1 cellular context compared by ENCODE assay signal in genomic region chr2:47653909-47654789, GRCh38.
TF ChIP-seq lines count a peak whose summit lies in the region.

No MANE protein-coding gene starts in this region.

TF ChIP-seq in HepG2, 621 proteins besides CTCF, POLR2A, EP300 and RAD21 (continued from another document):
- TF ChIP-seq SATB2 (CRISPR knock-in tag; IDR thresholded peaks at IDR 0.05) (no peak), HOXA3 (CRISPR knock-in tag; IDR thresholded peaks at IDR 0.05) (peak; percentile 16; the same call in 1 of the 2 replicates), FOXO4 (CRISPR knock-in tag; conservative IDR thresholded peaks at IDR 0.05) (no peak), NFE2 (CRISPR knock-in tag; IDR thresholded peaks at IDR 0.05) (peak; percentile 47; the same call in 1 of the 2 replicates), ZGPAT (CRISPR knock-in tag; IDR thresholded peaks at IDR 0.05) (no peak), ZNF572 (CRISPR knock-in tag; IDR thresholded peaks at IDR 0.05) (0 out of 2 replicates have a peak, but pooled peaks have one; percentile 56), ZNF773 (CRISPR knock-in tag; IDR thresholded peaks at IDR 0.05; ENCODE audit: borderline replicate concordance) (no peak), CAMTA2 (CRISPR knock-in tag; IDR thresholded peaks at IDR 0.05; ENCODE audit: borderline replicate concordance) (no peak), RXRA (CRISPR knock-in tag; IDR thresholded peaks at IDR 0.05) (0 out of 2 replicates have a peak, but pooled peaks have one; percentile 14), ATF3 (CRISPR knock-in tag; IDR thresholded peaks at IDR 0.05) (no peak), NR2C2 (CRISPR knock-in tag; IDR thresholded peaks at IDR 0.05; ENCODE audit: borderline replicate concordance) (no peak), ZNF142 (CRISPR knock-in tag; IDR thresholded peaks at IDR 0.05) (no peak), ZNF549 (CRISPR knock-in tag; IDR thresholded peaks at IDR 0.05) (no peak), UBTF (CRISPR knock-in tag; IDR thresholded peaks at IDR 0.05) (0 out of 2 replicates have a peak, but pooled peaks have one; percentile 28), ZNF619 (CRISPR knock-in tag; IDR thresholded peaks at IDR 0.05) (no peak), POGZ (CRISPR knock-in tag; IDR thresholded peaks at IDR 0.05) (0 out of 2 replicates have a peak, but pooled peaks have one; percentile 7), SAFB2 (CRISPR knock-in tag; IDR thresholded peaks at IDR 0.05; ENCODE audit: borderline replicate concordance, low read depth) (no peak), SRF (IDR thresholded peaks at IDR 0.05; ENCODE audit: low read depth, low read length) (no peak), ZNF138 (CRISPR knock-in tag; IDR thresholded peaks at IDR 0.05; ENCODE audit: low read depth) (no peak), ZBTB33 (CRISPR knock-in tag; IDR thresholded peaks at IDR 0.05) (no peak), REPIN1 (CRISPR knock-in tag; IDR thresholded peaks at IDR 0.05; ENCODE audit: borderline replicate concordance, low read depth) (0 out of 2 replicates have a peak, but pooled peaks have one; percentile 23), ZNF510 (CRISPR knock-in tag; IDR thresholded peaks at IDR 0.05; ENCODE audit: low read depth) (no peak), EED (CRISPR knock-in tag; IDR thresholded peaks at IDR 0.05) (0 out of 2 replicates have a peak, but pooled peaks have one; percentile 54), NRL (CRISPR knock-in tag; IDR thresholded peaks at IDR 0.05; ENCODE audit: borderline replicate concordance) (no peak), ZNF605 (CRISPR knock-in tag; IDR thresholded peaks at IDR 0.05) (0 out of 2 replicates have a peak, but pooled peaks have one; percentile 18), ZNF292 (CRISPR knock-in tag; IDR thresholded peaks at IDR 0.05; ENCODE audit: borderline replicate concordance, low read depth) (no peak), ZNF225 (CRISPR knock-in tag; IDR thresholded peaks at IDR 0.05) (0 out of 2 replicates have a peak, but pooled peaks have one; percentile 30), CC2D1A (CRISPR knock-in tag; IDR thresholded peaks at IDR 0.05) (no peak), ARHGAP35 (CRISPR knock-in tag; IDR thresholded peaks at IDR 0.05; ENCODE audit: borderline replicate concordance) (no peak), ZSCAN21 (CRISPR knock-in tag; IDR thresholded peaks at IDR 0.05; ENCODE audit: borderline replicate concordance) (no peak), ZNF331 (CRISPR knock-in tag; IDR thresholded peaks at IDR 0.05) (0 out of 2 replicates have a peak, but pooled peaks have one; percentile 14), ZNF788 (CRISPR knock-in tag; IDR thresholded peaks at IDR 0.05; ENCODE audit: borderline replicate concordance) (peak; percentile 45; the same call in 1 of the 2 replicates), ELF1 (CRISPR knock-in tag; IDR thresholded peaks at IDR 0.05) (no peak), ZNF337 (CRISPR knock-in tag; IDR thresholded peaks at IDR 0.05; ENCODE audit: borderline replicate concordance, low read depth) (no peak), ZNF691 (CRISPR knock-in tag; IDR thresholded peaks at IDR 0.05; ENCODE audit: borderline replicate concordance, low read depth) (peak; percentile 28; the same call in 1 of the 2 replicates), SP4 (CRISPR knock-in tag; IDR thresholded peaks at IDR 0.05) (0 out of 2 replicates have a peak, but pooled peaks have one; percentile 34), TFAP4 (IDR thresholded peaks at IDR 0.05; ENCODE audit: borderline replicate concordance, low read depth) (peak; percentile 28; the same call in 1 of the 2 replicates), ZNF567 (CRISPR knock-in tag; IDR thresholded peaks at IDR 0.05; ENCODE audit: borderline replicate concordance) (0 out of 2 replicates have a peak, but pooled peaks have one; percentile 30), FOXO1 (CRISPR knock-in tag; IDR thresholded peaks at IDR 0.05) (peak; percentile 22; the same call in 1 of the 2 replicates), TBX2 (CRISPR knock-in tag; IDR thresholded peaks at IDR 0.05; ENCODE audit: borderline replicate concordance) (0 out of 2 replicates have a peak, but pooled peaks have one; percentile 28), USF2 (IDR thresholded peaks at IDR 0.05; ENCODE audit: low read depth, low read length) (0 out of 2 replicates have a peak, but pooled peaks have one; percentile 12), USF2 (CRISPR knock-in tag; IDR thresholded peaks at IDR 0.05; ENCODE audit: borderline replicate concordance) (no peak), ZNF891 (CRISPR knock-in tag; IDR thresholded peaks at IDR 0.05) (0 out of 2 replicates have a peak, but pooled peaks have one; percentile 53), ZKSCAN1 (IDR thresholded peaks at IDR 0.05; ENCODE audit: low read length) (0 out of 2 replicates have a peak, but pooled peaks have one; percentile 40)
